In the genomic region with DNA sequence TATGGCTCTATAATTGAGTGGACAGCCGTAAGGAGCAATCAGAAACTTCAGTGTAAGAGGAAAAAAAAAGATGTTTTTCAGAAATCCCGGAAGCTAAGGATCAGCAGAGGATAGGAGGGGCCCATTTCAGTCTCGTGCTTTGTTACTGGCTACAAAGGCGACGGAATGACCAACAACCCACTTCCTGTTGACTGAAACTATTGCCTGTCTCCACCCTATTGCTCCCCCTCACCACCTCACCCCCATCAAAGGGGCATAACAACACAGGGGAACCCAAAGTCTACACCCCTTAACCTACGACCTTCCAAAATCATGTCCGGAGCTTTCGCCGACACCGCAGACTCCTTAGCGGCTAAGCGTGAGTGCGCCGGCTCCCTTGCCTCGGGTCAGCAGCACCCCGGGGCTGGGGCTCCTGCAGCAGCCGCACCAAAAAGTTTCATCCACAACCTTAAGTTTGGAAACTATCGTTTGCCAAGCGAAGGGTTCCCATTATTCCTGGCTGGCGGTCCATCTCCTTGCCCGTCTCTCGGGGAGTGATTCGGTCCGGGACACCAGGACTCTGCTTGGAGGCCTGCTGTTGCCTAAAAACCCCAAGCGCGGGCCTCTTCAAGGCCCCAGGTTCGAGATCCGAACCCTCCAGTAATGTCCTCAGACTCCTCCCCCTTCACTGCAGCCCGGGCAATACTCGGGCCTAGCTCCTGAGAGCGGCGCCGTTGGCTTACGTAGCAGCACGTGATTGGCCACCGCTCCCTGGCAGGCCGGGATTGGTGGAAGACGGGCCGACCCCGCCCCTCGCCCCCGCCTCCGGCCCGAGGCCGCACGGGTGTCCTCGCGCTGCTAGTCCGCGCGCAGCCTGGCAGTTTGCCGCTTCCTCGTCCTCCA, we compare ENCODE assay signal across 1 cellular context.
TF ChIP-seq lines count a peak whose summit lies in the region.

Gene TPP2 (plus strand): TSS at position 840 of the 882 bp plus-strand sequence. CDS start 53 bp downstream, outside the sequence.

TF ChIP-seq in HepG2, 621 proteins besides CTCF, POLR2A, EP300 and RAD21 (continued from another document and continues in another):
- TF ChIP-seq ZNF749 (CRISPR knock-in tag; IDR thresholded peaks at IDR 0.05; ENCODE audit: borderline replicate concordance) (no peak), ZNF556 (CRISPR knock-in tag; IDR thresholded peaks at IDR 0.05; ENCODE audit: borderline replicate concordance) (no peak), RORA (CRISPR knock-in tag; IDR thresholded peaks at IDR 0.05) (no peak), ZNF230 (CRISPR knock-in tag; IDR thresholded peaks at IDR 0.05) (no peak), FOXK2 (IDR thresholded peaks at IDR 0.05) (peak; percentile 65; the same call in 1 of the 2 replicates), SETDB1 (CRISPR knock-in tag; IDR thresholded peaks at IDR 0.05; ENCODE audit: borderline replicate concordance) (no peak), ZSCAN9 (CRISPR knock-in tag; IDR thresholded peaks at IDR 0.05; ENCODE audit: borderline replicate concordance) (no peak; the same call in 1 of the 2 replicates), SMAD9 (CRISPR knock-in tag; IDR thresholded peaks at IDR 0.05) (no peak), ZNF274 (CRISPR knock-in tag; IDR thresholded peaks at IDR 0.05) (peak; percentile 12; the same call in 1 of the 2 replicates), HBP1 (CRISPR knock-in tag; IDR thresholded peaks at IDR 0.05; ENCODE audit: low read depth) (peak; percentile 84), NR3C1 (CRISPR knock-in tag; IDR thresholded peaks at IDR 0.05) (no peak), JARID2 (CRISPR knock-in tag; IDR thresholded peaks at IDR 0.05; ENCODE audit: insufficient replicate concordance) (no peak), REST (IDR thresholded peaks at IDR 0.05; ENCODE audit: borderline replicate concordance in 1 of 2, low read depth in 1 of 2, low read length in 2 of 2) (no peak), ZMYM2 (CRISPR knock-in tag; IDR thresholded peaks at IDR 0.05) (no peak), RCOR2 (CRISPR knock-in tag; IDR thresholded peaks at IDR 0.05) (no peak), ZNF530 (CRISPR knock-in tag; IDR thresholded peaks at IDR 0.05; ENCODE audit: low read depth) (no peak), ZNF629 (CRISPR knock-in tag; conservative IDR thresholded peaks at IDR 0.05) (no peak), PAX8 (CRISPR knock-in tag; IDR thresholded peaks at IDR 0.05; ENCODE audit: borderline replicate concordance) (0 out of 2 replicates have a peak, but pooled peaks have one; percentile 36), DMAP1 (CRISPR knock-in tag; IDR thresholded peaks at IDR 0.05) (peak; percentile 52; the same call in 1 of the 2 replicates), ZNF788 (CRISPR knock-in tag; IDR thresholded peaks at IDR 0.05; ENCODE audit: borderline replicate concordance) (peak; percentile 60; the same call in 1 of the 2 replicates), AHR (CRISPR knock-in tag; IDR thresholded peaks at IDR 0.05) (no peak), SIX1 (CRISPR knock-in tag; IDR thresholded peaks at IDR 0.05; ENCODE audit: borderline replicate concordance) (no peak), ZIK1 (CRISPR knock-in tag; IDR thresholded peaks at IDR 0.05; ENCODE audit: borderline replicate concordance, low read depth) (no peak), RBFOX2 (IDR thresholded peaks at IDR 0.05; ENCODE audit: low read depth, low read length) (peak; percentile 89; the same call in 1 of the 2 replicates), KDM3A (CRISPR knock-in tag; IDR thresholded peaks at IDR 0.05; ENCODE audit: low read depth) (no peak), TEAD3 (CRISPR knock-in tag; optimal IDR thresholded peaks at IDR 0.05; ENCODE audit: borderline replicate concordance) (peak; percentile 41), ZNF142 (CRISPR knock-in tag; IDR thresholded peaks at IDR 0.05) (no peak), ZNF326 (CRISPR knock-in tag; IDR thresholded peaks at IDR 0.05; ENCODE audit: borderline replicate concordance) (no peak), HNF1B (CRISPR knock-in tag; IDR thresholded peaks at IDR 0.05) (no peak; the same call in 1 of the 2 replicates), SALL2 (CRISPR knock-in tag; IDR thresholded peaks at IDR 0.05) (no peak), NPAS2 (CRISPR knock-in tag; IDR thresholded peaks at IDR 0.05; ENCODE audit: borderline replicate concordance) (no peak)
- TF ChIP-seq, protein P1, sequence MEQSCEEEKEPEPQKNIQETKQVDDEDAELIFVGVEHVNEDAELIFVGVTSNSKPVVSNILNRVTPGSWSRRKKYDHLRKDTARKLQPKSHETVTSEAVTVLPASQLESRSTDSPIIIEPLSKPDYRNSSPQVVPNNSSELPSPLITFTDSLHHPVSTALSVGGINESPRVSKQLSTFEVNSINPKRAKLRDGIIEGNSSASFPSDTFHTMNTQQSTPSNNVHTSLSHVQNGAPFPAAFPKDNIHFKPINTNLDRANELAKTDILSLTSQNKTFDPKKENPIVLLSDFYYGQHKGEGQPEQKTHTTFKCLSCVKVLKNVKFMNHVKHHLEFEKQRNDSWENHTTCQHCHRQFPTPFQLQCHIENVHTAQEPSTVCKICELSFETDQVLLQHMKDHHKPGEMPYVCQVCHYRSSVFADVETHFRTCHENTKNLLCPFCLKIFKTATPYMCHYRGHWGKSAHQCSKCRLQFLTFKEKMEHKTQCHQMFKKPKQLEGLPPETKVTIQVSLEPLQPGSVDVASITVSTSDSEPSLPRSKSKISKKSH (CRISPR knock-in tag; IDR thresholded peaks at IDR 0.05; ENCODE audit: borderline replicate concordance), result peak; percentile 48; the same call in 1 of the 2 replicates
- TF ChIP-seq, protein P2, sequence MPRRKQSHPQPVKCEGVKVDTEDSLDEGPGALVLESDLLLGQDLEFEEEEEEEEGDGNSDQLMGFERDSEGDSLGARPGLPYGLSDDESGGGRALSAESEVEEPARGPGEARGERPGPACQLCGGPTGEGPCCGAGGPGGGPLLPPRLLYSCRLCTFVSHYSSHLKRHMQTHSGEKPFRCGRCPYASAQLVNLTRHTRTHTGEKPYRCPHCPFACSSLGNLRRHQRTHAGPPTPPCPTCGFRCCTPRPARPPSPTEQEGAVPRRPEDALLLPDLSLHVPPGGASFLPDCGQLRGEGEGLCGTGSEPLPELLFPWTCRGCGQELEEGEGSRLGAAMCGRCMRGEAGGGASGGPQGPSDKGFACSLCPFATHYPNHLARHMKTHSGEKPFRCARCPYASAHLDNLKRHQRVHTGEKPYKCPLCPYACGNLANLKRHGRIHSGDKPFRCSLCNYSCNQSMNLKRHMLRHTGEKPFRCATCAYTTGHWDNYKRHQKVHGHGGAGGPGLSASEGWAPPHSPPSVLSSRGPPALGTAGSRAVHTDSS (CRISPR knock-in tag; conservative IDR thresholded peaks at IDR 0.05), result no peak
- TF ChIP-seq, protein P3, sequence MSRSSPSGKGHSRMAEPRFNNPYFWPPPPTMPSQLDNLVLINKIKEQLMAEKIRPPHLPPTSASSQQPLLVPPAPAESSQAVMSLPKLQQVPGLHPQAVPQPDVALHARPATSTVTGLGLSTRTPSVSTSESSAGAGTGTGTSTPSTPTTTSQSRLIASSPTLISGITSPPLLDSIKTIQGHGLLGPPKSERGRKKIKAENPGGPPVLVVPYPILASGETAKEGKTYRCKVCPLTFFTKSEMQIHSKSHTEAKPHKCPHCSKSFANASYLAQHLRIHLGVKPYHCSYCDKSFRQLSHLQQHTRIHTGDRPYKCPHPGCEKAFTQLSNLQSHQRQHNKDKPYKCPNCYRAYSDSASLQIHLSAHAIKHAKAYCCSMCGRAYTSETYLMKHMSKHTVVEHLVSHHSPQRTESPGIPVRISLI (CRISPR knock-in tag; IDR thresholded peaks at IDR 0.05; ENCODE audit: borderline replicate concordance), result peak; percentile 56; the same call in 1 of the 2 replicates
- TF ChIP-seq, protein P4, sequence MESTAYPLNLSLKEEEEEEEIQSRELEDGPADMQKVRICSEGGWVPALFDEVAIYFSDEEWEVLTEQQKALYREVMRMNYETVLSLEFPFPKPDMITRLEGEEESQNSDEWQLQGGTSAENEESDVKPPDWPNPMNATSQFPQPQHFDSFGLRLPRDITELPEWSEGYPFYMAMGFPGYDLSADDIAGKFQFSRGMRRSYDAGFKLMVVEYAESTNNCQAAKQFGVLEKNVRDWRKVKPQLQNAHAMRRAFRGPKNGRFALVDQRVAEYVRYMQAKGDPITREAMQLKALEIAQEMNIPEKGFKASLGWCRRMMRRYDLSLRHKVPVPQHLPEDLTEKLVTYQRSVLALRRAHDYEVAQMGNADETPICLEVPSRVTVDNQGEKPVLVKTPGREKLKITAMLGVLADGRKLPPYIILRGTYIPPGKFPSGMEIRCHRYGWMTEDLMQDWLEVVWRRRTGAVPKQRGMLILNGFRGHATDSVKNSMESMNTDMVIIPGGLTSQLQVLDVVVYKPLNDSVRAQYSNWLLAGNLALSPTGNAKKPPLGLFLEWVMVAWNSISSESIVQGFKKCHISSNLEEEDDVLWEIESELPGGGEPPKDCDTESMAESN (CRISPR knock-in tag; conservative IDR thresholded peaks at IDR 0.05), result peak; percentile 14
